ENCODE assay signal across 23 cellular contexts in genomic region chr7:51869452-51869851, GRCh38.
DNase-seq lines count a peak whose midpoint lies in the region; ATAC-seq and TF ChIP-seq lines count a peak whose summit lies in the region.
"Had no signal": no experiment of that assay in that cellular context is flagged by ENCODE, and none has a peak within 500 bp of the region (broad histone marks: within the 10 kb centered on the region; RNA-seq: fewer than 3 reads in every experiment).

No MANE protein-coding gene starts in this region.

- no peak overlapping the region for H4K5ac ChIP-seq in mesendoderm (ENCODE audit: low read length)

- no CpG with 5 or more reads among the region's 6 CpGs for WGBS in mesendoderm (ENCODE audit: extremely low coverage, insufficient coverage, low lambda C conversion rate)

- peaks cover 15% of the 10 kb centered on the region for H3K9me3 Mint-ChIP-seq in WTC11

- POLR2A ChIA-PET in WTC11 (lab: Charles Lee) = no interaction called here

- H4K8ac ChIP-seq in mesendoderm (ENCODE audit: low read depth, low read length) = no peak overlapping the region

- H2BK5ac ChIP-seq in mesendoderm (ENCODE audit: low read length) = no peak overlapping the region

- H3K4ac ChIP-seq in mesendoderm (ENCODE audit: low read depth, low read length) = no peak overlapping the region

- no peaks in the 10 kb centered on the region; the same call in 1 of the 2 replicates for H3K27me3 Mint-ChIP-seq in WTC11 (ENCODE audit: low read depth)
- H3K27me3 Mint-ChIP-seq: CD4-positive, alpha-beta memory T cell; CD4-positive, CD25-positive, alpha-beta regulatory T cell; CD8-positive, alpha-beta memory T cell had no signal

- peaks cover 39% of the 10 kb centered on the region for H3K4me1 Mint-ChIP-seq in WTC11
- H3K4me1 Mint-ChIP-seq: CD14-positive monocyte; CD4-positive, alpha-beta memory T cell; CD4-positive, CD25-positive, alpha-beta regulatory T cell; CD8-positive, alpha-beta memory T cell had no signal

- no peaks in the 10 kb centered on the region for H3K4me1 ChIP-seq in mesendoderm (ENCODE audit: control insufficient read depth, low read depth, low read length)
- H3K4me1 ChIP-seq: BE2C, BLaER1 had no signal

- H3K56ac ChIP-seq in mesendoderm (ENCODE audit: low read length) = peak overlapping the region; percentile 34

- no peak for TF ChIP-seq CTCF in WTC11 (IDR thresholded peaks at IDR 0.05)

- no peak overlapping the region for H2BK120ac ChIP-seq in mesendoderm (ENCODE audit: low read depth, low read length)

- CTCF ChIA-PET in WTC11 (lab: Charles Lee) = no interaction called here

- DNase-seq in WTC11 (ENCODE audit: low spot score) = no peak
- no peak for DNase-seq in mesendoderm
- DNase-seq in NCI-H2081 treated with DMSO at 0.1 percent for 48 hours (lab: John Stamatoyannopoulos, UW) = no peak
- DNase-seq: 8988T; ACHN; BE2C; C1 segment of cervical spinal cord; CD4-positive, alpha-beta memory T cell; CD4-positive, CD25-positive, alpha-beta regulatory T cell; CD8-positive, alpha-beta memory T cell; COR-L47; DMS 273 treated with DMSO at 0.1 percent for 48 hours; DMS153; DMS53; DMS79; DND-41; EL; GDM1 had no signal

- no peaks in the 10 kb centered on the region for H3K36me3 ChIP-seq in mesendoderm (ENCODE audit: control insufficient read depth, insufficient read depth, low read length)
- H3K36me3 ChIP-seq: BE2C, BLaER1 had no signal

- ATAC-seq in WTC11 = peak; percentile 53
- no peak for ATAC-seq in HG03108 (IDR thresholded peaks at IDR 0.05; ENCODE audit: unreplicated experiment)
- ATAC-seq in HG02973 (IDR thresholded peaks at IDR 0.05; ENCODE audit: unreplicated experiment) = no peak
- ATAC-seq: GM12878 had no signal

- no peak overlapping the region for H3K9ac ChIP-seq in mesendoderm (ENCODE audit: low read length)
- H3K9ac ChIP-seq: BLaER1 had no signal

- H3K23ac ChIP-seq in mesendoderm (ENCODE audit: low read length) = no peak overlapping the region

- no peaks in the 10 kb centered on the region for H3K79me2 ChIP-seq in mesendoderm (ENCODE audit: control insufficient read depth, insufficient read depth, low read length)

- no peak overlapping the region for H3K18ac ChIP-seq in mesendoderm (ENCODE audit: low read length)

- no peak overlapping the region for H2BK15ac ChIP-seq in mesendoderm (replicated peaks; ENCODE audit: low read depth)

- H3K79me1 ChIP-seq in mesendoderm (ENCODE audit: low read length) = no peaks in the 10 kb centered on the region

- peak overlapping the region; percentile 70 for H3K4me3 Mint-ChIP-seq in WTC11
- H3K4me3 Mint-ChIP-seq: CD14-positive monocyte; CD4-positive, alpha-beta memory T cell; CD4-positive, CD25-positive, alpha-beta regulatory T cell; CD8-positive, alpha-beta memory T cell had no signal

- no peaks in the 10 kb centered on the region for H3K27me3 ChIP-seq in mesendoderm (ENCODE audit: insufficient read depth, low read length, poor library complexity)
- H3K27me3 ChIP-seq: BE2C, BLaER1 had no signal

- peaks cover 25% of the 10 kb centered on the region for H3K36me3 Mint-ChIP-seq in WTC11
- H3K36me3 Mint-ChIP-seq: CD14-positive monocyte; CD4-positive, alpha-beta memory T cell; CD4-positive, CD25-positive, alpha-beta regulatory T cell; CD8-positive, alpha-beta memory T cell had no signal

- H3K4me2 ChIP-seq in mesendoderm (ENCODE audit: low read length) = no peak overlapping the region
- H3K4me2 ChIP-seq: BLaER1 had no signal

- H2AK5ac ChIP-seq in mesendoderm (ENCODE audit: low read length) = no peak overlapping the region

- peak overlapping the region; percentile 89 for H3K27ac Mint-ChIP-seq in WTC11
- H3K27ac Mint-ChIP-seq: CD14-positive monocyte; CD4-positive, alpha-beta memory T cell; CD4-positive, CD25-positive, alpha-beta regulatory T cell; CD8-positive, alpha-beta memory T cell had no signal

- peak overlapping the region; percentile 37 for H3K27ac ChIP-seq in mesendoderm (ENCODE audit: low read depth, low read length)
- H3K27ac ChIP-seq: BLaER1 had no signal

- H3K4me3 ChIP-seq in mesendoderm (ENCODE audit: low read length) = no peak overlapping the region
- H3K4me3 ChIP-seq: BLaER1, GM12878 had no signal

TF ChIP-seq in WTC11, 78 proteins besides CTCF, POLR2A, EP300 and RAD21:
- TF ChIP-seq TEAD4 (CRISPR knock-in tag; IDR thresholded peaks at IDR 0.05) = no peak
- no peak for TF ChIP-seq USF2 (CRISPR knock-in tag; IDR thresholded peaks at IDR 0.05)
- no peak for TF ChIP-seq IRF1 (CRISPR knock-in tag; IDR thresholded peaks at IDR 0.05)
- no peak for TF ChIP-seq PREB (CRISPR knock-in tag; IDR thresholded peaks at IDR 0.05; ENCODE audit: borderline replicate concordance)
TF ChIP-seq in WTC11: peak in this region for 0.
